Comparison of ENCODE assay signal across 8 cellular contexts in the genomic region with DNA sequence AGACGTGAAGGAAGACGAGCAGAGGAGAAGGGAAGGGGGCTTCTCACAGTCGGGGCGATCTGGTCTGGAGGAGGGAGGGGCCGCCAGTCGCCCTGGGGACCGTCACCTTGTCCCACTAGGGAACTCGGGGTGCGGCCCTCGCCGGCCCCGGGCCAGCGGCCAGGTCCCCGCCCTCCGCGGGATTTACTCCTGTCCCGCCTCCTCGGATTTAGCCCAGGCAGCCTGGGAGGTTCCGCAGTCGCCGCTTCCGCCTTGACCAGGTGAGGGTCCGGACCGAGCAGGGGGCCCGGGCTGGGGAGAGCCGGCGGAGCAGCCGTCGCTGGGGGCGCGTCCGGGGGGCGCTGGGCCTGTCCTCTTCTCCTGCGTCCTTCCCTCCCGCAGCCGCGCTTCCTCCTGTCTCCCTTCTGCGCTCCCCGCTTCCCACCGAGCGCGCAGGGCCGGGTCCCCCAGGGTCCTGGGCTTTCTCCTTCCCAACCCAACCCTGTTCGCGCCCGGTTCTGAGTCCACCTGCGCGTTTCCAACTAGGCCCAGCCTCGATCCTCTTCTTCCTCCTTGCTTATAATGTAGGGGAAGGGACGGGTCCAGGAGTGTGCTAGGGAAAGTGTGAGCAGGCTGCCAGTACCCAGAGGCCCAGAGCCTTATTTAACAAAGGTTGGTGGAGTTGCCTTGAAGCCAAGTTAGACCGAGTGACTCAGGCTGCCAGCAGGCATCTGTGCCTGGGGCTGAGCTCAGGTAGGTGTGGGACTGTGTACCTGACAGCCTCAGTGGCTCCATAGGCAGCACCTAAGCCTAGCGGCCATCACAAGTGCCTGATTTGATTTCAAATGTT. TPM values are rescaled to one million over a fixed set of nuclear protein-coding genes. Genes with fewer than 3 reads are reported as not detected.
DNase-seq lines count a peak whose midpoint lies in the region; ATAC-seq and TF ChIP-seq lines count a peak whose summit lies in the region.

TNK1 (plus strand) TSS at position 235 of the 829 bp plus-strand sequence. CDS start 1,838 bp downstream, outside the sequence.

- DNase-seq in DMS53 (lab: John Stamatoyannopoulos, UW) = peak; percentile 73
- DNase-seq in left ventricle myocardium superior = peak; percentile 74
- DNase-seq in retina = peak; percentile 51
- DNase-seq in EL = no peak

- no peak for TF ChIP-seq CTCF in VCaP (conservative IDR thresholded peaks at IDR 0.05)

- H3K27ac ChIP-seq in VCaP = peak within 1 kb of the TSS; percentile 75

- intact Hi-C loops in left ventricle myocardium superior (cut with micrococcal nuclease) = no loop called here

- peak; percentile 73 for ATAC-seq in left ventricle myocardium superior
- ATAC-seq in GM19395 (IDR thresholded peaks at IDR 0.05; ENCODE audit: unreplicated experiment) = no peak
- ATAC-seq in HG03439 (IDR thresholded peaks at IDR 0.05; ENCODE audit: unreplicated experiment) = no peak
- no peak for ATAC-seq in HG03521 (IDR thresholded peaks at IDR 0.05; ENCODE audit: unreplicated experiment)

RNA-seq across cellular contexts. Expression of gene TNK1, which starts in this region (rescaled TPM):
- total RNA-seq in left ventricle myocardium superior = 2.2 TPM
